In the genomic region with DNA sequence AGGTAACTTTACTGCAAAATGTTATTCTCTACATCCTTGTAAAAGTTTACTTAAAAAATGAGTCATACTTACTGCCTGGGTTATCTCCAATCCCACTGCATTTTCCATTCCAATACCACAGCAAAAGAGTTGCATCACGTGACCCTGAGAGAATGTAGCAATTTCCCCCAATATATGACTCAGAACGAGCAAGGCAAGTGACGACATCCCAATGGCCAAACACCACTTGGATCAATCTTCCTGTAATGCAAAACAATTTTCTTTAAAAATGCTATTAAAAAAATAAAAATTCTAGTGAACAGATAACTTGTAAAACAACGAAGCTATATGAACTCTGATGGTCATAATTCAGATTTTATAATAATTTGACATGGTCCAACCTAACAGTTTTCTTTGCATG, we compare ENCODE assay signal across 9 cellular contexts.
DNase-seq lines count a peak whose midpoint lies in the region; ATAC-seq and TF ChIP-seq lines count a peak whose summit lies in the region.
"Had no signal": no experiment of that assay in that cellular context is flagged by ENCODE, and none has a peak within 500 bp of the region (broad histone marks: within the 10 kb centered on the region; RNA-seq: fewer than 3 reads in every experiment).

No MANE protein-coding gene starts in this region.

- no peaks in the 10 kb centered on the region for H3K27me3 ChIP-seq in right atrium auricular region

- no peaks in the 10 kb centered on the region for H3K36me3 ChIP-seq in right atrium auricular region

- H3K4me1 ChIP-seq in right atrium auricular region = no peaks in the 10 kb centered on the region

- ATAC-seq in HG03196 (IDR thresholded peaks at IDR 0.05; ENCODE audit: unreplicated experiment) = no peak
- ATAC-seq in left ventricle myocardium superior = no peak

- peak; percentile 88 for DNase-seq in HCEC 1CT
- peak; percentile 62 for DNase-seq in SKM-1 (lab: John Stamatoyannopoulos, UW; ENCODE audit: unreplicated experiment)
- DNase-seq in epithelial cell of esophagus (ENCODE audit: low read depth) = peak; percentile 85
- peak; percentile 44 for DNase-seq in stimulated activated CD4-positive, alpha-beta T cell treated with anti-CD3 and anti-CD28 coated beads, Interleukin-2, amount 100 ng/mL, for 4 hours (ENCODE audit: low read depth)
- no peak for DNase-seq in left ventricle myocardium superior
- no peak for DNase-seq in right atrium auricular region (ENCODE audit: low spot score)
- DNase-seq in NCI-H1436 treated with DMSO at 0.1 percent for 48 hours (lab: John Stamatoyannopoulos, UW) = no peak
- DNase-seq: NCI-H2227 treated with DMSO at 0.1 percent for 48 hours had no signal

- H3K4me3 ChIP-seq in epithelial cell of esophagus (ENCODE audit: low read length) = no peak overlapping the region
- no peak overlapping the region for H3K4me3 ChIP-seq in right atrium auricular region

- intact Hi-C loops in left ventricle myocardium superior (cut with micrococcal nuclease) = no loop called here

- TF ChIP-seq CTCF in epithelial cell of esophagus (IDR thresholded peaks at IDR 0.05; ENCODE audit: insufficient read depth, low read depth, low read length, missing control alignments) (no peak), right atrium auricular region (IDR thresholded peaks at IDR 0.05) (no peak)

- no peaks in the 10 kb centered on the region for H3K9me3 ChIP-seq in right atrium auricular region

- H3K27ac ChIP-seq in right atrium auricular region = no peak overlapping the region

Comparison
In these comparisons a context has a peak if more than half of its experiments do, and no peak if none do; other contexts are left out.
1. DNase-seq: peak in HCEC 1CT (single experiment), SKM-1 (single experiment), epithelial cell of esophagus (single experiment) and stimulated activated CD4-positive, alpha-beta T cell treated with anti-CD3 and anti-CD28 coated beads, Interleukin-2, amount 100 ng/mL, for 4 hours (single experiment); none in left ventricle myocardium superior (single experiment), right atrium auricular region (single experiment) and NCI-H1436 treated with DMSO at 0.1 percent for 48 hours (single experiment).